12 cellular contexts compared by ENCODE assay signal in genomic region chr5:6736524-6737042, GRCh38. TPM values are rescaled to one million over a fixed set of nuclear protein-coding genes. Genes with fewer than 3 reads are reported as not detected.
DNase-seq lines count a peak whose midpoint lies in the region; ATAC-seq and TF ChIP-seq lines count a peak whose summit lies in the region.
"Had no signal": no experiment of that assay in that cellular context is flagged by ENCODE, and none has a peak within 500 bp of the region (broad histone marks: within the 10 kb centered on the region; RNA-seq: fewer than 3 reads in every experiment).

No MANE protein-coding gene starts in this region.

- no peaks in the 10 kb centered on the region for H3K27me3 ChIP-seq in CD4-positive, alpha-beta T cell (ENCODE audit: control insufficient read depth, insufficient read depth, low read length)
- H3K27me3 ChIP-seq: colonic mucosa had no signal

- peaks cover 53% of the 10 kb centered on the region for H3K4me1 Mint-ChIP-seq in CD4-positive, alpha-beta T cell (ENCODE audit: low read depth)
- H3K4me1 Mint-ChIP-seq in activated CD4-positive, alpha-beta memory T cell treated with anti-CD3 and anti-CD28 coated beads for 36 hours (ENCODE audit: low read depth) = peaks cover 61% of the 10 kb centered on the region
- H3K4me1 Mint-ChIP-seq in mesothelial cell of epicardium = peaks cover 28% of the 10 kb centered on the region

- CTCF ChIA-PET in CD4-positive, alpha-beta T cell (lab: Charles Lee) = no interaction called here
- CTCF ChIA-PET in activated CD4-positive, alpha-beta memory T cell treated with anti-CD3 and anti-CD28 coated beads for 36 hours (lab: Charles Lee) = interaction anchor here (1.7 kb wide), 1 partner anchor 9 kb away, joined by 4 read pairs; no protein-coding TSS in a partner anchor

- H3K27ac ChIP-seq in CD4-positive, alpha-beta T cell (ENCODE audit: low read depth, low read length) = no peak overlapping the region
- H3K27ac ChIP-seq: colonic mucosa had no signal

- no peak for TF ChIP-seq CTCF in CD4-positive, alpha-beta T cell (IDR thresholded peaks at IDR 0.05)
- no peak for TF ChIP-seq CTCF in mesothelial cell of epicardium (IDR thresholded peaks at IDR 0.05; ENCODE audit: unreplicated experiment)

- no peaks in the 10 kb centered on the region for H3K9me3 ChIP-seq in CD4-positive, alpha-beta T cell (ENCODE audit: control insufficient read depth, low read length)
- H3K9me3 ChIP-seq: colonic mucosa had no signal

- DNase-seq in CD4-positive, alpha-beta T cell = no peak
- peak; percentile 32 for DNase-seq in activated CD4-positive, alpha-beta memory T cell treated with anti-CD3 and anti-CD28 coated beads for 36 hours
- DNase-seq in mesothelial cell of epicardium (ENCODE audit: low spot score in 2 of 2, unreplicated experiment in 2 of 2) = no peak
- no peak for DNase-seq in effector CD8-positive, alpha-beta T cell (lab: John Stamatoyannopoulos, UW)
- no peak for DNase-seq in cardiac septum (ENCODE audit: low spot score)
- DNase-seq: activated effector memory CD4-positive, alpha-beta T cell treated with Interleukin-2 at 50 U/mL for 16 hours; colonic mucosa; COR-L47; NCI-H1105 had no signal

- H3K9me3 Mint-ChIP-seq in CD4-positive, alpha-beta T cell = no peaks in the 10 kb centered on the region
- H3K9me3 Mint-ChIP-seq in activated CD4-positive, alpha-beta memory T cell treated with anti-CD3 and anti-CD28 coated beads for 36 hours = no peaks in the 10 kb centered on the region
- no peaks in the 10 kb centered on the region for H3K9me3 Mint-ChIP-seq in mesothelial cell of epicardium

- no peaks in the 10 kb centered on the region for H3K27me3 Mint-ChIP-seq in CD4-positive, alpha-beta T cell
- H3K27me3 Mint-ChIP-seq in activated CD4-positive, alpha-beta memory T cell treated with anti-CD3 and anti-CD28 coated beads for 36 hours = no peaks in the 10 kb centered on the region
- H3K27me3 Mint-ChIP-seq in mesothelial cell of epicardium (ENCODE audit: low read depth) = no peaks in the 10 kb centered on the region

- peaks cover 69% of the 10 kb centered on the region for H3K36me3 Mint-ChIP-seq in CD4-positive, alpha-beta T cell (ENCODE audit: low read depth)
- peaks cover 33% of the 10 kb centered on the region for H3K36me3 Mint-ChIP-seq in activated CD4-positive, alpha-beta memory T cell treated with anti-CD3 and anti-CD28 coated beads for 36 hours
- H3K36me3 Mint-ChIP-seq in mesothelial cell of epicardium = peaks cover 10% of the 10 kb centered on the region

- ATAC-seq in CD4-positive, alpha-beta T cell (ENCODE audit: poor library complexity) = no peak
- ATAC-seq in GM19467 (IDR thresholded peaks at IDR 0.05; ENCODE audit: unreplicated experiment) = peak; percentile 2
- no peak for ATAC-seq in HG03135 (IDR thresholded peaks at IDR 0.05; ENCODE audit: unreplicated experiment)
- ATAC-seq in HG02678 (IDR thresholded peaks at IDR 0.05; ENCODE audit: unreplicated experiment) = no peak

- intact Hi-C loops in CD4-positive, alpha-beta T cell (cut with DNase I, micrococcal nuclease) = no loop called here
- intact Hi-C loops in activated CD4-positive, alpha-beta memory T cell treated with anti-CD3 and anti-CD28 coated beads for 36 hours (cut with micrococcal nuclease) = loop anchor here (1.0 to 10.0 kb wide), 4 partner anchors 24 to 242 kb away; partner anchors contain the start of genes NSUN2 and SRD5A1
- intact Hi-C loops in cardiac septum (cut with DNase I) = no loop called here

- no peak overlapping the region for H3K4me3 Mint-ChIP-seq in CD4-positive, alpha-beta T cell
- H3K4me3 Mint-ChIP-seq in activated CD4-positive, alpha-beta memory T cell treated with anti-CD3 and anti-CD28 coated beads for 36 hours = no peak overlapping the region
- H3K4me3 Mint-ChIP-seq in mesothelial cell of epicardium = no peak overlapping the region

- H3K27ac Mint-ChIP-seq in CD4-positive, alpha-beta T cell = peak overlapping the region; percentile 47
- peak overlapping the region; percentile 84 for H3K27ac Mint-ChIP-seq in activated CD4-positive, alpha-beta memory T cell treated with anti-CD3 and anti-CD28 coated beads for 36 hours
- H3K27ac Mint-ChIP-seq in mesothelial cell of epicardium = peak overlapping the region; percentile 25

- POLR2A ChIA-PET in CD4-positive, alpha-beta T cell (lab: Charles Lee) = interaction anchor here (1.4 kb wide), 1 partner anchor 21 kb away, joined by 3 read pairs; no protein-coding TSS in a partner anchor
- POLR2A ChIA-PET in activated CD4-positive, alpha-beta memory T cell treated with anti-CD3 and anti-CD28 coated beads for 36 hours (lab: Charles Lee) = interaction anchor here (1.2 to 1.4 kb wide), 2 partner anchors 15 to 24 kb away, joined by 3 to 6 read pairs; partner anchors contain the start of gene TENT4A

RNA-seq across cellular contexts. Expression of gene TENT4A, which starts 23.4 kb away (rescaled TPM):
- total RNA-seq in CD4-positive, alpha-beta T cell = 10 to 100 TPM; 49.2 to 51.9 TPM
- total RNA-seq in activated CD4-positive, alpha-beta memory T cell treated with anti-CD3 and anti-CD28 coated beads for 36 hours = 10 to 100 TPM; 26.6 to 29.2 TPM
- total RNA-seq in mesothelial cell of epicardium (38.0 to 46.3 TPM (median 45.7 TPM) in 3 replicates), cardiac septum (18.4 TPM)

Comparison
In these comparisons a context has a peak if more than half of its experiments do, and no peak if none do; other contexts are left out.
1. H3K27ac Mint-ChIP-seq: peak in every context shown above with its lines; median percentile 84 in activated CD4-positive, alpha-beta memory T cell treated with anti-CD3 and anti-CD28 coated beads for 36 hours; 47 in CD4-positive, alpha-beta T cell; 25 in mesothelial cell of epicardium.